7 cellular contexts compared by ENCODE assay signal in genomic region chrX:134374294-134374693, GRCh38.
DNase-seq lines count a peak whose midpoint lies in the region; ATAC-seq and TF ChIP-seq lines count a peak whose summit lies in the region.

No MANE protein-coding gene starts in this region.

- CTCF ChIA-PET in HEK293 (lab: Yijun Ruan, JAX): interaction anchor here (0.8 to 1.2 kb wide), 2 partner anchors 22 to 78 kb away, joined by 3 to 5 read pairs; no protein-coding TSS in a partner anchor

- POLR2A ChIA-PET in HEK293 (lab: Yijun Ruan, JAX): no interaction called here

- DNase-seq in SW480 (ENCODE audit: low spot score): peak; percentile 36
- DNase-seq in foreskin fibroblast: no peak
- no peak for DNase-seq in retina
- no peak for DNase-seq in DMS153 treated with DMSO at 0.1 percent for 48 hours (lab: John Stamatoyannopoulos, UW; ENCODE audit: unreplicated experiment)

- H3K27ac ChIP-seq in HEK293 (ENCODE audit: extremely low read depth, low read depth, low read length): no peak overlapping the region; the same call in 1 of the 2 replicates
- peak overlapping the region in 8 of 21 experiments; percentile 80 to 90 (median 85) for H3K27ac ChIP-seq in skin epidermis

- peaks cover 5 to 6% of the 10 kb centered on the region in 2 experiments; a peak in 2 of 3 replicates for H3K36me3 ChIP-seq in HEK293 (ENCODE audit: control insufficient read depth in 2 of 2, insufficient read depth in 1 of 2, low read length in 2 of 2)

- H3K4me3 ChIP-seq in HEK293 (ENCODE audit: low read depth, low read length) (peak overlapping the region; percentile 74), foreskin fibroblast (ENCODE audit: low read depth in 1 of 2, low read length in 2 of 2) (peak overlapping the region; percentile 81 to 83), skin epidermis (peak overlapping the region; percentile 55 to 82 (median 67))

- ATAC-seq in HG02852 (IDR thresholded peaks at IDR 0.05; ENCODE audit: unreplicated experiment): no peak

- no peaks in the 10 kb centered on the region for H3K9me3 ChIP-seq in HEK293 (ENCODE audit: control insufficient read depth, insufficient read depth, low read depth, low read length)

- TF ChIP-seq CTCF in HEK293 (tag by site-specific recombination; IDR thresholded peaks at IDR 0.05): no peak
- no peak for TF ChIP-seq CTCF in foreskin fibroblast (IDR thresholded peaks at IDR 0.05; ENCODE audit: low read depth, low read length)

- H3K4me1 ChIP-seq in HEK293 (ENCODE audit: control insufficient read depth, insufficient read depth, low read length): no peaks in the 10 kb centered on the region

TF ChIP-seq in HEK293, 187 proteins besides CTCF, POLR2A, EP300 and RAD21:
- TF ChIP-seq ZBTB11 (tag by site-specific recombination; conservative IDR thresholded peaks at IDR 0.05; ENCODE audit: low read depth) (peak; percentile 91), ZBTB17 (tag by site-specific recombination; IDR thresholded peaks at IDR 0.05) (0 out of 2 replicates have a peak, but pooled peaks have one; percentile 14), ZFP37 (tag by site-specific recombination; IDR thresholded peaks at IDR 0.05) (no peak), PRDM6 (tag by site-specific recombination; IDR thresholded peaks at IDR 0.05) (peak; percentile 89)
